7 cellular contexts compared by ENCODE assay signal in the genomic region with DNA sequence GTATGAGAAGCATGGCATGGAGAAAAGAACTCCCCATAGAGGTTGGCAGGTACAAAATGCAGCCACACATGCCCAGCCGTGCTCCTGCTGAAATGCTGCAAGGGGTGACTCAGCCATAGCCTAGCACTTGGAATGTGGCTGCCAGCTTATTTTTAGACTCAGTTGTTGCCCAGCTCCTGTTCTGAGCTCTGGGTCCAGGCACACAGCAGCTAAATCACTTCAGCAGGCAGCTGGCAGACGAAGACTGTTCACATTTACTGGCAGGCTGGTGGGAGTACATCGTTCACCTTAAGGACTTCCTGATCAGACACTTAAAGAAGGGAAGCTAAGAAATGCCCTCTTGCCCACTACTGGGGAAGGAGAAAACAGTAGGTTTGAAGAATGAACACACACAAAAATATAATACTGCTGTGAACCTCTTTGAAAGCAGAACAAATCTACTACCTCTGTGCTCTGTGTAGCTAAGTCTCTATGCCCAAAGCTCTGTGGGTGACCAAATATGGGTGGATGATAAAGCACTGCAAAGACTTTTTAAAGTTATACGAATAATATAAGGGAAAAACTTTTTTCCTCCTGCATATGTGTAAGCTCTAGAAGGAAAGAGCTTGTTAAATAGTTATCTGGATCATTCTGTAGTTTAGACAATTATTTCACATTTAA.
A peak's percentile ranks its signal among the peaks of the same experiment; 100 is the strongest.
DNase-seq lines count a peak whose midpoint lies in the region; TF ChIP-seq lines count a peak whose summit lies in the region.

No MANE protein-coding gene starts in this region.

- WGBS in adrenal gland, 4 donors = 37 to 43% (median 39%) methylated on average over 4 of the region's 4 CpGs

- no peak overlapping the region for H3K9ac ChIP-seq in stomach smooth muscle (ENCODE audit: low read length in 2 of 2)

- no peaks in the 10 kb centered on the region for H3K9me3 ChIP-seq in adrenal gland (replicated peaks in 1 of 3)
- H3K9me3 ChIP-seq in left ventricle myocardium inferior (replicated peaks) = no peaks in the 10 kb centered on the region
- no peaks in the 10 kb centered on the region for H3K9me3 ChIP-seq in stomach smooth muscle (ENCODE audit: control insufficient read depth in 2 of 2, low read length in 2 of 2)

- H3K27ac ChIP-seq in adrenal gland = no peak overlapping the region
- H3K27ac ChIP-seq in left ventricle myocardium inferior (replicated peaks) = peak overlapping the region; percentile 85
- peak overlapping the region; percentile 58 for H3K27ac ChIP-seq in stomach smooth muscle (ENCODE audit: low read length)

- TF ChIP-seq POLR2A in adrenal gland (IDR thresholded peaks at IDR 0.05) = no peak

- no peaks in the 10 kb centered on the region for H3K36me3 ChIP-seq in adrenal gland (replicated peaks in 1 of 2)
- no peaks in the 10 kb centered on the region for H3K36me3 ChIP-seq in left ventricle myocardium inferior
- no peaks in the 10 kb centered on the region for H3K36me3 ChIP-seq in stomach smooth muscle (ENCODE audit: control insufficient read depth in 2 of 2, insufficient read depth in 2 of 2, low read length in 2 of 2)
- no peaks in the 10 kb centered on the region for H3K36me3 ChIP-seq in H7 (replicated peaks; ENCODE audit: control insufficient read depth, insufficient read depth, low read length)

- DNase-seq in HS-5 (ENCODE audit: low read depth) (peak; percentile 25), adrenal gland (peak; percentile 26 to 75 (median 65)), left ventricle myocardium inferior (peak; percentile 48), H7 (no peak), T-helper 1 cell (no peak)
- DNase-seq in activated CD4-positive, alpha-beta T cell treated with anti-CD3 and anti-CD28 coated beads, Interleukin-2, amount 50 U/mL, for 48 hours = no peak

- H3K4me3 ChIP-seq in adrenal gland (no peak overlapping the region), left ventricle myocardium inferior (peak overlapping the region; percentile 37), stomach smooth muscle (ENCODE audit: low read length in 2 of 2) (peak overlapping the region; percentile 31 to 47), H7 (ENCODE audit: insufficient read depth, low read depth, low read length) (no peak overlapping the region)

- intact Hi-C loops in adrenal gland (cut with DNase I) = no loop called here
- intact Hi-C loops in left ventricle myocardium inferior (cut with micrococcal nuclease) = no loop called here

- H3K4me1 ChIP-seq in adrenal gland (replicated peaks in 1 of 2) (no peaks in the 10 kb centered on the region), left ventricle myocardium inferior (peaks cover 13% of the 10 kb centered on the region), stomach smooth muscle (ENCODE audit: control insufficient read depth, insufficient read depth, low read length) (peaks cover 11% of the 10 kb centered on the region)

- TF ChIP-seq CTCF in adrenal gland (IDR thresholded peaks at IDR 0.05) (no peak), left ventricle myocardium inferior (IDR thresholded peaks at IDR 0.05; ENCODE audit: borderline replicate concordance) (no peak)

- H3K27me3 ChIP-seq in adrenal gland (no peaks in the 10 kb centered on the region), left ventricle myocardium inferior (ENCODE audit: low read depth) (no peaks in the 10 kb centered on the region), stomach smooth muscle (ENCODE audit: control insufficient read depth in 1 of 2, insufficient read depth in 2 of 2, low read length in 2 of 2) (no peaks in the 10 kb centered on the region), H7 (ENCODE audit: control insufficient read depth, insufficient read depth, low read length) (no peaks in the 10 kb centered on the region)

Comparison
In these comparisons a context has a peak if more than half of its experiments do, and no peak if none do; other contexts are left out.
1. DNase-seq: peak in HS-5 (single experiment), adrenal gland (7 of 7) and left ventricle myocardium inferior (single experiment); none in H7 (single experiment), T-helper 1 cell (0 of 5) and activated CD4-positive, alpha-beta T cell treated with anti-CD3 and anti-CD28 coated beads, Interleukin-2, amount 50 U/mL, for 48 hours (0 of 2).
2. H3K27ac ChIP-seq: peak in left ventricle myocardium inferior (single experiment) and stomach smooth muscle (single experiment); none in adrenal gland (0 of 5).
3. H3K4me3 ChIP-seq: peak in left ventricle myocardium inferior (single experiment) and stomach smooth muscle (2 of 2); none in adrenal gland (0 of 4) and H7 (single experiment).